29 cellular contexts compared by ENCODE assay signal in genomic region chr16:26648851-26649250, GRCh38.
"Had no signal": no experiment of that assay in that cellular context is flagged by ENCODE, and none has a peak within 500 bp of the region (broad histone marks: within the 10 kb centered on the region; RNA-seq: fewer than 3 reads in every experiment).

No MANE protein-coding gene starts in this region.

- H3K27ac Mint-ChIP-seq: activated B cell treated with CpG ODN at 0.5 μM for 24 hours; activated CD4-positive, alpha-beta memory T cell treated with anti-CD3 and anti-CD28 coated beads, Interleukin-2, amount 10 ng/mL, durations not matched to agents 7 days and 5 days; activated CD4-positive, alpha-beta T cell treated with anti-CD3 and anti-CD28 coated beads, Interleukin-2, amount 10 ng/mL, durations not matched to agents 24 days and 14 days; activated naive CD4-positive, alpha-beta T cell treated with anti-CD3 and anti-CD28 coated beads, Interleukin-2, amount 10 ng/mL, durations not matched to agents 7 days and 5 days; activated naive CD4-positive, alpha-beta T cell treated with anti-CD3 and anti-CD28 coated beads, Interleukin-2, amount 50 U/mL, for 72 hours; activated naive CD8-positive, alpha-beta T cell treated with anti-CD3 and anti-CD28 coated beads, Interleukin-2, amount 10 ng/mL, durations not matched to agents 7 days and 5 days; activated T-cell treated with anti-CD3 and anti-CD28 coated beads, Interleukin-2, amount 50 U/mL, for 24 hours; activated T-cell treated with anti-CD3 and anti-CD28 coated beads, Interleukin-2, amount 50 U/mL, for 72 hours; effector memory CD8-positive, alpha-beta T cell; T-helper 17 cell; T-helper 2 cell treated with Interferon-gamma antibody and Interleukin-4, amounts not matched to agents 5 μg/mL and 100 μg/mL, for 36 hours had no signal

- ATAC-seq: activated CD4-positive, CD25-positive, alpha-beta regulatory T cell treated with anti-CD3 and anti-CD28 coated beads, Interleukin-2, amount 50 U/mL, for 24 hours; activated naive CD4-positive, alpha-beta T cell treated with anti-CD3 and anti-CD28 coated beads, Interleukin-2, amount 50 U/mL, for 72 hours; activated T-cell treated with anti-CD3 and anti-CD28 coated beads, Interleukin-2, amount 50 U/mL, for 72 hours; effector memory CD8-positive, alpha-beta T cell; gastroesophageal sphincter; heart right ventricle; T-helper 17 cell had no signal

- H3K36me3 Mint-ChIP-seq: activated naive CD4-positive, alpha-beta T cell treated with anti-CD3 and anti-CD28 coated beads, Interleukin-2, amount 10 ng/mL, durations not matched to agents 7 days and 5 days; activated naive CD4-positive, alpha-beta T cell treated with anti-CD3 and anti-CD28 coated beads, Interleukin-2, amount 50 U/mL, for 72 hours; brain had no signal

- H3K27me3 Mint-ChIP-seq: activated CD4-positive, alpha-beta memory T cell treated with anti-CD3 and anti-CD28 coated beads, Interleukin-2, amount 10 ng/mL, durations not matched to agents 7 days and 5 days; activated CD4-positive, alpha-beta T cell treated with anti-CD3 and anti-CD28 coated beads, Interleukin-2, amount 10 ng/mL, durations not matched to agents 24 days and 14 days; brain had no signal

- H3K9me3 Mint-ChIP-seq: activated B cell treated with CpG ODN at 0.5 μM for 24 hours; activated CD4-positive, alpha-beta memory T cell treated with anti-CD3 and anti-CD28 coated beads, Interleukin-2, amount 10 ng/mL, durations not matched to agents 7 days and 5 days; activated naive CD4-positive, alpha-beta T cell treated with anti-CD3 and anti-CD28 coated beads, Interleukin-2, amount 10 ng/mL, durations not matched to agents 7 days and 5 days; activated T-cell treated with anti-CD3 and anti-CD28 coated beads, Interleukin-2, amount 50 U/mL, for 72 hours; effector memory CD8-positive, alpha-beta T cell; T-helper 2 cell treated with Interferon-gamma antibody and Interleukin-4, amounts not matched to agents 5 μg/mL and 100 μg/mL, for 36 hours had no signal

- H3K4me3 Mint-ChIP-seq: activated B cell treated with CpG ODN at 0.5 μM for 24 hours; activated CD4-positive, alpha-beta memory T cell treated with anti-CD3 and anti-CD28 coated beads, Interleukin-2, amount 10 ng/mL, durations not matched to agents 7 days and 5 days; activated CD4-positive, alpha-beta T cell treated with anti-CD3 and anti-CD28 coated beads, Interleukin-2, amount 10 ng/mL, durations not matched to agents 24 days and 14 days; activated naive CD4-positive, alpha-beta T cell treated with anti-CD3 and anti-CD28 coated beads, Interleukin-2, amount 10 ng/mL, durations not matched to agents 7 days and 5 days; activated naive CD8-positive, alpha-beta T cell treated with anti-CD3 and anti-CD28 coated beads, Interleukin-2, amount 10 ng/mL, durations not matched to agents 7 days and 5 days; activated T-cell treated with anti-CD3 and anti-CD28 coated beads, Interleukin-2, amount 50 U/mL, for 24 hours; activated T-cell treated with anti-CD3 and anti-CD28 coated beads, Interleukin-2, amount 50 U/mL, for 72 hours; brain; effector memory CD8-positive, alpha-beta T cell; T-helper 17 cell; T-helper 2 cell treated with Interferon-gamma antibody and Interleukin-4, amounts not matched to agents 5 μg/mL and 100 μg/mL, for 36 hours had no signal

- DNase-seq: activated B cell treated with CpG ODN at 0.5 μM for 24 hours; activated CD4-positive, alpha-beta memory T cell treated with anti-CD3 and anti-CD28 coated beads, Interleukin-2, amount 10 ng/mL, durations not matched to agents 7 days and 5 days; activated CD4-positive, alpha-beta T cell treated with anti-CD3 and anti-CD28 coated beads, Interleukin-2, amount 10 ng/mL, durations not matched to agents 24 days and 14 days; activated CD4-positive, alpha-beta T cell treated with anti-CD3 and anti-CD28 coated beads, Interleukin-2, amount 50 U/mL, for 4 hours; activated CD8-positive, alpha-beta memory T cell treated with anti-CD3 and anti-CD28 coated beads, Interleukin-2, amount 50 U/mL, for 48 hours; activated gamma-delta T cell; activated naive CD4-positive, alpha-beta T cell; activated naive CD4-positive, alpha-beta T cell treated with anti-CD3 and anti-CD28 coated beads, Interleukin-2, amount 10 ng/mL, durations not matched to agents 7 days and 5 days; activated naive CD8-positive, alpha-beta T cell treated with anti-CD3 and anti-CD28 coated beads, Interleukin-2, amount 10 ng/mL, durations not matched to agents 7 days and 5 days; activated T-cell treated with anti-CD3 and anti-CD28 coated beads for 4 hours; activated T-cell treated with anti-CD3 and anti-CD28 coated beads, Interleukin-2, amount 50 U/mL, for 24 hours; activated T-cell treated with anti-CD3 and anti-CD28 coated beads, Interleukin-2, amount 50 U/mL, for 72 hours; central memory CD4-positive, alpha-beta T cell; cerebellar nuclear complex; colonic mucosa; effector memory CD8-positive, alpha-beta T cell; erythroblast; esophagus squamous epithelium; foreskin melanocyte; heart right ventricle; T-helper 1 cell; T-helper 17 cell; T1000; WERI-Rb-1 had no signal
